ENCODE assay signal across 2 cellular contexts in genomic region chr10:92593553-92594046, GRCh38.
A peak's percentile ranks its signal among the peaks of the same experiment; 100 is the strongest.
TF ChIP-seq lines count a peak whose summit lies in the region.

No MANE protein-coding gene starts in this region.

TF ChIP-seq in HEK293T, 16 proteins besides CTCF, POLR2A, EP300 and RAD21 (continued from another document):
- TF ChIP-seq PKNOX1 (IDR thresholded peaks at IDR 0.05) (peak; percentile 80), NFRKB (IDR thresholded peaks at IDR 0.05) (no peak), FOXM1 (IDR thresholded peaks at IDR 0.05; ENCODE audit: borderline replicate concordance) (no peak), BHLHE40 (IDR thresholded peaks at IDR 0.05; ENCODE audit: borderline replicate concordance) (no peak)

TF ChIP-seq in GM12878, 131 proteins besides CTCF, POLR2A, EP300 and RAD21 (continued from another document):
- no peak for TF ChIP-seq IRF3 (IDR thresholded peaks at IDR 0.05)
- TF ChIP-seq ZNF384 (IDR thresholded peaks at IDR 0.05; ENCODE audit: borderline replicate concordance, low read depth, low read length) = no peak
- no peak for TF ChIP-seq CHD2 (IDR thresholded peaks at IDR 0.05; ENCODE audit: borderline replicate concordance, low read depth, low read length)
- TF ChIP-seq STAT1 (conservative IDR thresholded peaks at IDR 0.05) = no peak
- no peak for TF ChIP-seq CBX3 (IDR thresholded peaks at IDR 0.05; ENCODE audit: borderline replicate concordance, low read depth)
- no peak for TF ChIP-seq KAT2A (conservative IDR thresholded peaks at IDR 0.05; ENCODE audit: control insufficient read depth, low read depth, low read length)
- no peak for TF ChIP-seq EZH2 (IDR thresholded peaks at IDR 0.05; ENCODE audit: borderline replicate concordance, control insufficient read depth, low read depth, low read length)
TF ChIP-seq in GM12878: peak in this region for 0.
